ENCODE assay signal across 20 cellular contexts in the genomic region with DNA sequence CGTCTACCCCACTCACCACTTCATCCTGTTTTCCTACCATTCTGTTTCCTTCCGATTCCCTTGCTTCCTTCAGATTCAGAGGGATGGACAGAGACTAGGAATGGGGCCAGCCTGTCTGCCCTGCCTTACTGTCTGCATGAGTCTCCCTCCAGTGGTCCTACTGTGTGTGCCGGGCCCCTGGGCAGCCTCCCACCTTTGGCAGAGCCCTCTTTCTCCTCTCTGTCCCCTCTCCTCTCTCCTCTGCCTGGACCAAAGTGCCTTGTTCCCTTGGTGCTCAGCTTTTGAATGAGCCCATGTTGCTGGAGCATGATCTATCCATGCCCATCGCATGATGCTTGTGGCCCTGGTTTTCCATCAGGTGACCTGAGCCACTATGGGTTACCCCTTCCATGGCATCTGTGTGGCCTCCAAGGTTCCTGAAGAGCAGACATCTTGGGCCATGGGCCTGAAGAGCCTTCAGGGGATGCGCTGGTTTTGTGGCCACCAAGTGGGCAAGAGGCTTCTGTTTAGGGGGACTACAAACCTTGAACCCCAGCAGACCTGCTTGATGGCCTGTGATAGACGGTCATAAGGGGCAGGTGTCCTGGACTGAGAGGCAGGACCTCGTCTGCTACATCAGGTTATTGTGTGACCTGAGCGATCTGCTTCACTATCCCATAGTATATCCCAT. TPM values are rescaled to one million over a fixed set of nuclear protein-coding genes. Genes with fewer than 3 reads are reported as not detected.
DNase-seq lines count a peak whose midpoint lies in the region; ATAC-seq and TF ChIP-seq lines count a peak whose summit lies in the region.
"Had no signal": no experiment of that assay in that cellular context is flagged by ENCODE, and none has a peak within 500 bp of the region (broad histone marks: within the 10 kb centered on the region; RNA-seq: fewer than 3 reads in every experiment).

No MANE protein-coding gene starts in this region.

- DNase-seq in stimulated activated CD4-positive, alpha-beta T cell treated with anti-CD3 and anti-CD28 coated beads, Interleukin-4, amount 100 ng/mL, for 24 hours, result peak; percentile 2
- DNase-seq in stimulated activated CD4-positive, alpha-beta T cell treated with anti-CD3 and anti-CD28 coated beads, Interleukin-2, amount 100 ng/mL, for 24 hours, result no peak
- peak; percentile 19 for DNase-seq in islet precursor cell
- DNase-seq in type B pancreatic cell (ENCODE audit: extremely low spot score, unreplicated experiment), result peak; percentile 54
- no peak for DNase-seq in SK-N-DZ (ENCODE audit: low spot score)
- DNase-seq: BE2C; Calu3; DMS79 treated with DMSO at 0.1 percent for 48 hours; GF-D8; NCI-H1048; NCI-H1417; NCI-H1694; NCI-H2029 treated with DMSO at 0.1 percent for 48 hours; NCI-H446 treated with DMSO at 0.1 percent for 48 hours; NCI-H82; NK-92 treated with Interleukin-12 subunit alpha and Interleukin-12 subunit beta, amount 100 ng/mL, for 24 hours; PC-3 had no signal

- ATAC-seq in HG03442 (IDR thresholded peaks at IDR 0.05; ENCODE audit: unreplicated experiment) (no peak), GM19351 (IDR thresholded peaks at IDR 0.05; ENCODE audit: unreplicated experiment) (no peak)
- ATAC-seq: PC-3 had no signal

- no peak overlapping the region for H3K4me3 Mint-ChIP-seq in type B pancreatic cell
- H3K4me3 Mint-ChIP-seq: IgD-negative memory B cell had no signal

- peaks cover 23% of the 10 kb centered on the region for H3K4me1 Mint-ChIP-seq in type B pancreatic cell (ENCODE audit: unreplicated experiment)

- no peaks in the 10 kb centered on the region for H3K36me3 Mint-ChIP-seq in type B pancreatic cell
- H3K36me3 Mint-ChIP-seq: IgD-negative memory B cell had no signal

- TF ChIP-seq CTCF in type B pancreatic cell (conservative IDR thresholded peaks at IDR 0.05), result no peak

- H3K9me3 Mint-ChIP-seq in type B pancreatic cell, result peaks cover 4% of the 10 kb centered on the region

- no peak overlapping the region for H3K27ac Mint-ChIP-seq in type B pancreatic cell
- H3K27ac Mint-ChIP-seq: IgD-negative memory B cell had no signal

- peaks cover 8% of the 10 kb centered on the region for H3K27me3 Mint-ChIP-seq in type B pancreatic cell

RNA-seq across cellular contexts. Expression of gene BCL11B, which starts 54.2 kb away (rescaled TPM):
- total RNA-seq in type B pancreatic cell (ENCODE audit: low replicate concordance), result 11.4 and 32.0 TPM in 2 replicates
- 3.2 and 3.6 TPM in 2 replicates for polyA plus RNA-seq in SK-N-DZ (2014; cell fraction: cytosol; rRNA removed)
- 2.2 and 3.2 TPM in 2 replicates for polyA plus RNA-seq in SK-N-DZ (2014; cell fraction: nucleus; rRNA removed)

Comparison
In these comparisons a context has a peak if more than half of its experiments do, and no peak if none do; other contexts are left out.
1. DNase-seq: peak in stimulated activated CD4-positive, alpha-beta T cell treated with anti-CD3 and anti-CD28 coated beads, Interleukin-4, amount 100 ng/mL, for 24 hours (single experiment), islet precursor cell (single experiment) and type B pancreatic cell (single experiment); none in stimulated activated CD4-positive, alpha-beta T cell treated with anti-CD3 and anti-CD28 coated beads, Interleukin-2, amount 100 ng/mL, for 24 hours (0 of 2) and SK-N-DZ (single experiment).